ENCODE assay signal across 8 cellular contexts in the genomic region with DNA sequence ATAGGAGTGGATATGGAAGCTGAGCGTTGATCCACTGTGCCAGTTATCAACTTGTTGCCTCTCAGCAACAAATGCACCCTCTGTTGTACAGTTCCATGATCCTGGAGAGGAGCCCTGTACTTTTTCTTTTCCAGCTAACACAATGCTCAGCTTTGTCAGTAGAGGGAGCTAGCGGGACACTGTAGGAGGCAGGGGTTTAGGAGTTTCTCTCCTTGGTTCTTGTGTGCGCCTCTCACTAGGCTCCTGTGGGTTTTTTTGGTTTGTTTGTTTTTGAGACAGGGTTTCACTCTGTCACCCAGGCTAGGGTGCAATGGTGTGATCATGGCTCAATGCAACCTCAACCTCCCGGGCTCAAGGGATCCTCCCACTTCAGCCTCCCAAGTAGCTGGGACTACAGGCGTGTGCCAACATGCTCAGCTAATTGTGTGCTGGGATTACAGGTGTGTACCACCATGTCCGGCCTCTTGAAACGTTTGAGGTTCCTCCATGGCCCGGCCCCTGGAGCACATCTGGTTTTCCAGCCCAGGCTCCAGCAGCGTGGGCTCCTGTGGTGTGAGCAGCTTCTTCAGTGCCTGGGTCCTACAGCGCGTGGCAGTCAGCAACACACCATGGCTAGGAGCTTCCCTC. TPM values are rescaled to one million over a fixed set of nuclear protein-coding genes. Genes with fewer than 3 reads are reported as not detected.
DNase-seq lines count a peak whose midpoint lies in the region; ATAC-seq and TF ChIP-seq lines count a peak whose summit lies in the region.

No MANE protein-coding gene starts in this region.

- no peaks in the 10 kb centered on the region for H3K27me3 ChIP-seq in Loucy (ENCODE audit: insufficient read depth, low read length, poor library complexity, severe bottlenecking)

- H3K27me3 Mint-ChIP-seq in MCF 10A (ENCODE audit: insufficient read depth, unreplicated experiment) = no peaks in the 10 kb centered on the region

- DNase-seq in DMS153 (lab: John Stamatoyannopoulos, UW) (peak; percentile 37), SKM-1 (lab: John Stamatoyannopoulos, UW; ENCODE audit: unreplicated experiment) (peak; percentile 58), MCF 10A (ENCODE audit: unreplicated experiment) (peak; percentile 88), iris pigment epithelial cell (ENCODE audit: low read depth) (peak; percentile 72)
- peak; percentile 53 for DNase-seq in stimulated activated CD4-positive, alpha-beta T cell treated with anti-CD3 and anti-CD28 coated beads, Interleukin-15, amount 100 ng/mL, for 24 hours

- intact Hi-C loops in MCF 10A (cut with micrococcal nuclease) = loop anchor here (1.0 to 2.0 kb wide), 2 partner anchors 15 to 30 kb away; a partner anchor contains a TSS

- peak overlapping the region; percentile 29 for H3K9ac ChIP-seq in Loucy (ENCODE audit: low read depth, low read length, poor library complexity, severe bottlenecking)

- H3K79me2 ChIP-seq in Loucy (ENCODE audit: insufficient read depth, low read length) = no peaks in the 10 kb centered on the region

- BruUV-seq in MCF 10A (replicated peaks; lab: Mats Ljungman, UMichigan) = no TSS peak

- H3K36me3 Mint-ChIP-seq in MCF 10A (ENCODE audit: insufficient read depth, unreplicated experiment) = no peaks in the 10 kb centered on the region

- peak overlapping the region; percentile 52; the same call in 1 of the 2 replicates for H2AFZ ChIP-seq in Loucy (ENCODE audit: low read length)

- H3K9me3 Mint-ChIP-seq in MCF 10A (ENCODE audit: unreplicated experiment) = no peaks in the 10 kb centered on the region

- POLR2A ChIA-PET in MCF 10A (lab: Yijun Ruan, JAX) = interaction anchor here (0.7 to 20.1 kb wide), 14 partner anchors 8 to 62 kb away, joined by 3 to 915 read pairs (median 8); a partner anchor contains a TSS

- H3K4me3 ChIP-seq in Loucy (ENCODE audit: low read length, poor library complexity, severe bottlenecking) = no peak overlapping the region

- H3K4me1 Mint-ChIP-seq in MCF 10A (ENCODE audit: insufficient read depth, unreplicated experiment) = peaks cover 8% of the 10 kb centered on the region

- peak; percentile 84 for ATAC-seq in GM21360 (IDR thresholded peaks at IDR 0.05; ENCODE audit: unreplicated experiment)
- ATAC-seq in GM18873 (IDR thresholded peaks at IDR 0.05; ENCODE audit: low FRiP score, unreplicated experiment) = no peak

- H3K9me3 ChIP-seq in Loucy (ENCODE audit: insufficient read depth, low read depth, low read length) = no peaks in the 10 kb centered on the region

- H3K4me2 ChIP-seq in Loucy (ENCODE audit: low read depth, low read length, poor library complexity, severe bottlenecking) = no peak overlapping the region

- H3K4me3 Mint-ChIP-seq in MCF 10A (ENCODE audit: unreplicated experiment) = no peak overlapping the region

- no peaks in the 10 kb centered on the region for H3F3A ChIP-seq in Loucy (ENCODE audit: low read depth)

- H4K20me1 ChIP-seq in Loucy (ENCODE audit: insufficient read depth, low read length, poor library complexity, severe bottlenecking) = no peaks in the 10 kb centered on the region

- no peaks in the 10 kb centered on the region for H3K36me3 ChIP-seq in Loucy (ENCODE audit: insufficient read depth, low read length)

- no peak overlapping the region for H3K27ac Mint-ChIP-seq in MCF 10A (ENCODE audit: low read depth, unreplicated experiment)

- CTCF ChIA-PET in MCF 10A (lab: Yijun Ruan, JAX) = interaction anchor here (0.5 to 21.1 kb wide), 23 partner anchors 12 to 1610 kb away, joined by 3 to 847 read pairs (median 4); a partner anchor contains a TSS

- H3K4me1 ChIP-seq in Loucy (ENCODE audit: insufficient read depth, low read length, poor library complexity, severe bottlenecking) = no peaks in the 10 kb centered on the region

- no peaks in the 10 kb centered on the region for H3K9me2 ChIP-seq in Loucy (replicated peaks; ENCODE audit: low read depth, low read length)

- TF ChIP-seq CTCF in Loucy (conservative IDR thresholded peaks at IDR 0.05; ENCODE audit: low read length) (peak; percentile 89), MCF 10A (IDR thresholded peaks at IDR 0.05; ENCODE audit: unreplicated experiment) (peak; percentile 80)

RNA-seq across cellular contexts. Expression of a gene that starts 12.0 kb away (rescaled TPM):
- 51.0 and 54.9 TPM in 2 replicates for total RNA-seq in MCF 10A (2022)

RNA-seq across cellular contexts. Expression of a gene that starts 14.5 kb away (rescaled TPM):
- total RNA-seq in MCF 10A (2022) = 276 and 305 TPM in 2 replicates

RNA-seq across cellular contexts. Expression of a gene that starts 35.4 kb away (rescaled TPM):
- 25.7 and 28.7 TPM in 2 replicates for total RNA-seq in MCF 10A (2022)

Comparison
In these comparisons a context has a peak if more than half of its experiments do, and no peak if none do; other contexts are left out.
1. DNase-seq: peak in every context shown above with its lines; median percentile 88 in MCF 10A; 72 in iris pigment epithelial cell; 58 in SKM-1; 53 in stimulated activated CD4-positive, alpha-beta T cell treated with anti-CD3 and anti-CD28 coated beads, Interleukin-15, amount 100 ng/mL, for 24 hours; 37 in DMS153.